In the genomic region with DNA sequence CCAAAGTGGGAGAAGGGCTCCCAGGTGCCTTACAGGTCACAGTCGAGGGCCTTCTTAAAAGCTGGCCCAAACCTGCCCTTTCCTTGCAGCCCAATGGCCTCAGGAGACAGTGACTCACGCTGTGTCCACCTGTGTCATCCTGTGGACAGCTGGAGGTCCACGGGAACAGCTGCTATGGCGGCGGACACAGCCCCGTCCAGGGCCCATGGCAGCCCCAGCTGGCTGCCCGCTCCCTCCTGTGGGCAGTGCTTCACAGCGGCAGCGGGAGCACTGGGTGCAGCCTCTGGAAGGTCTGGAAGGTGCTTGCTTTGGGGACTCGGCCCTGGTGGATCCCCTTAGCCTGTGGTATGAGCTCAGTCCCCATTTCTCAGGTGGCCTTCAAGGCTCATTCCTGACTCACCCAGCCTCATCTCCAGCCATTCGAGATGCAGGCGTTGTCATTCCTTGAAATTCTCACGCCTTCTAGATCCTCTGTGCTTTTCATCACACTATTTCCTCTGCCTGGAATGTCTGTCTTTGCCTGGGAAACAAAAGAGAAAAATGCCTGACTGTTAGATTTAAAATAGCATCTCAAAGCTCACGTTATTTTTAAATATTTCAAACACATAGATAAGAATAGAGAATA, we compare ENCODE assay signal across 29 cellular contexts.
A peak's percentile ranks its signal among the peaks of the same experiment; 100 is the strongest.
DNase-seq lines count a peak whose midpoint lies in the region; ATAC-seq and TF ChIP-seq lines count a peak whose summit lies in the region.
"Had no signal": no experiment of that assay in that cellular context is flagged by ENCODE, and none has a peak within 500 bp of the region (broad histone marks: within the 10 kb centered on the region; RNA-seq: fewer than 3 reads in every experiment).

No MANE protein-coding gene starts in this region.

- no peak overlapping the region for H4K8ac ChIP-seq in mesendoderm (ENCODE audit: low read depth, low read length)

- no peak overlapping the region for H3K4ac ChIP-seq in mesendoderm (ENCODE audit: low read depth, low read length)

- no peaks in the 10 kb centered on the region for H3K9me3 Mint-ChIP-seq in chondrocyte (ENCODE audit: low read depth)

- no peak overlapping the region for H3K56ac ChIP-seq in mesendoderm (ENCODE audit: low read length)

- peaks cover 2% of the 10 kb centered on the region for H3K36me3 Mint-ChIP-seq in chondrocyte (ENCODE audit: low read depth)
- H3K36me3 Mint-ChIP-seq: CD4-positive, CD25-positive, alpha-beta regulatory T cell had no signal

- TF ChIP-seq CTCF in chondrocyte (IDR thresholded peaks at IDR 0.05) (no peak), upper lobe of left lung (IDR thresholded peaks at IDR 0.05) (no peak), ovary (IDR thresholded peaks at IDR 0.05) (no peak), foreskin fibroblast (IDR thresholded peaks at IDR 0.05; ENCODE audit: low read depth, low read length) (no peak)

- no peak overlapping the region for H2AK5ac ChIP-seq in mesendoderm (ENCODE audit: low read length)

- intact Hi-C loops in ovary (cut with DNase I) = no loop called here

- H2BK15ac ChIP-seq in mesendoderm (replicated peaks; ENCODE audit: low read depth) = no peak overlapping the region

- H3K27ac ChIP-seq in mesendoderm (ENCODE audit: low read depth, low read length) = no peak overlapping the region
- no peak overlapping the region for H3K27ac ChIP-seq in upper lobe of left lung
- H3K27ac ChIP-seq in ovary = no peak overlapping the region
- H3K27ac ChIP-seq: BLaER1, KMS-11, SJSA1 had no signal

- no peaks in the 10 kb centered on the region for H3K4me1 ChIP-seq in mesendoderm (ENCODE audit: control insufficient read depth, low read depth, low read length)
- no peaks in the 10 kb centered on the region for H3K4me1 ChIP-seq in upper lobe of left lung
- H3K4me1 ChIP-seq in ovary (ENCODE audit: insufficient read depth) = no peaks in the 10 kb centered on the region

- ATAC-seq in upper lobe of left lung (ENCODE audit: low FRiP score in 2 of 2) = peak; percentile 8 to 13
- ATAC-seq: GM12878, PC-3, Right ventricle myocardium inferior had no signal

- WGBS in mesendoderm (ENCODE audit: extremely low coverage, insufficient coverage, low lambda C conversion rate) = no CpG with 5 or more reads among the region's 14 CpGs
- 89 to 95% methylated on average over 9 to 14 of the region's 14 CpGs for WGBS in upper lobe of left lung, 2 donors
- WGBS in ovary, 3 donors = 83 to 87% (median 85%) methylated on average over 14 of the region's 14 CpGs

- no peaks in the 10 kb centered on the region for H3K79me1 ChIP-seq in mesendoderm (ENCODE audit: low read length)

- H3K36me3 ChIP-seq in mesendoderm (ENCODE audit: control insufficient read depth, insufficient read depth, low read length) (no peaks in the 10 kb centered on the region), upper lobe of left lung (no peaks in the 10 kb centered on the region), ovary (no peaks in the 10 kb centered on the region)
- H3K36me3 ChIP-seq: BLaER1, SJSA1 had no signal

- no peak overlapping the region for H3K4me2 ChIP-seq in mesendoderm (ENCODE audit: low read length)
- H3K4me2 ChIP-seq: BLaER1, KMS-11 had no signal

- H3K23ac ChIP-seq in mesendoderm (ENCODE audit: low read length) = no peak overlapping the region

- H3K27ac Mint-ChIP-seq in chondrocyte (ENCODE audit: unreplicated experiment) = peak overlapping the region; percentile 87

- H3K4me1 Mint-ChIP-seq in chondrocyte (ENCODE audit: low read depth) = peaks cover 15% of the 10 kb centered on the region
- H3K4me1 Mint-ChIP-seq: CD4-positive, CD25-positive, alpha-beta regulatory T cell had no signal

- H3K79me2 ChIP-seq in mesendoderm (ENCODE audit: control insufficient read depth, insufficient read depth, low read length) = no peaks in the 10 kb centered on the region

- H3K4me3 ChIP-seq in mesendoderm (ENCODE audit: low read length) (no peak overlapping the region), upper lobe of left lung (no peak overlapping the region), ovary (no peak overlapping the region), foreskin fibroblast (ENCODE audit: low read depth in 1 of 2, low read length in 2 of 2) (no peak overlapping the region)
- H3K4me3 ChIP-seq: BLaER1, GM12878, SJSA1 had no signal

- TF ChIP-seq EP300 in upper lobe of left lung (IDR thresholded peaks at IDR 0.05) (no peak), ovary (IDR thresholded peaks at IDR 0.05) (no peak)

- DNase-seq in activated CD8-positive, alpha-beta memory T cell treated with anti-CD3 and anti-CD28 coated beads, Interleukin-2, amount 50 U/mL, for 48 hours = peak; percentile 25
- DNase-seq in activated CD8-positive, alpha-beta memory T cell treated with anti-CD3 and anti-CD28 coated beads for 24 hours = no peak
- DNase-seq in chondrocyte (ENCODE audit: low spot score) (no peak), mesendoderm (peak; percentile 64), upper lobe of left lung (peak in 1 of 2 donors; percentile 58), OCI-M1 (lab: John Stamatoyannopoulos, UW) (no peak), ovary (no peak), foreskin fibroblast (no peak)
- DNase-seq: CD4-positive, CD25-positive, alpha-beta regulatory T cell; DMS79; EL; GDM1; GOT3; HCEC 1CT; IMR-90; NCI-H1048; NCI-H1417; NCI-H187; NCI-H2081 treated with DMSO at 0.1 percent for 48 hours; NCI-H2171 treated with DMSO at 0.1 percent for 48 hours; NCI-H345; NCI-H510A treated with DMSO at 0.1 percent for 48 hours; NCI-H774; PC-3 had no signal

- H3K27me3 Mint-ChIP-seq in chondrocyte (ENCODE audit: low read depth) = no peaks in the 10 kb centered on the region
- H3K27me3 Mint-ChIP-seq: CD4-positive, CD25-positive, alpha-beta regulatory T cell had no signal

- TF ChIP-seq POLR2A in upper lobe of left lung (IDR thresholded peaks at IDR 0.05) (no peak), ovary (IDR thresholded peaks at IDR 0.05) (no peak)

- no peak overlapping the region for H4K5ac ChIP-seq in mesendoderm (ENCODE audit: low read length)

- H3K4me3 Mint-ChIP-seq in chondrocyte (ENCODE audit: unreplicated experiment) = no peak overlapping the region
- H3K4me3 Mint-ChIP-seq: CD4-positive, CD25-positive, alpha-beta regulatory T cell had no signal

- H2BK5ac ChIP-seq in mesendoderm (ENCODE audit: low read length) = no peak overlapping the region

- no peaks in the 10 kb centered on the region for H3K27me3 ChIP-seq in mesendoderm (ENCODE audit: insufficient read depth, low read length, poor library complexity)
- no peaks in the 10 kb centered on the region for H3K27me3 ChIP-seq in upper lobe of left lung
- H3K27me3 ChIP-seq in ovary = no peaks in the 10 kb centered on the region
- H3K27me3 ChIP-seq: BLaER1, SJSA1 had no signal

- no peak overlapping the region for H3K18ac ChIP-seq in mesendoderm (ENCODE audit: low read length)

- no peak overlapping the region for H3K9ac ChIP-seq in mesendoderm (ENCODE audit: low read length)
- H3K9ac ChIP-seq: BLaER1, KMS-11 had no signal

- H2BK120ac ChIP-seq in mesendoderm (ENCODE audit: low read depth, low read length) = no peak overlapping the region

- H3K9me3 ChIP-seq in upper lobe of left lung = no peaks in the 10 kb centered on the region
- H3K9me3 ChIP-seq in ovary = no peaks in the 10 kb centered on the region
- H3K9me3 ChIP-seq: BLaER1, SJSA1 had no signal

Comparison
In these comparisons a context has a peak if more than half of its experiments do, and no peak if none do; other contexts are left out.
1. DNase-seq: peak in activated CD8-positive, alpha-beta memory T cell treated with anti-CD3 and anti-CD28 coated beads, Interleukin-2, amount 50 U/mL, for 48 hours (single experiment) and mesendoderm (single experiment); none in activated CD8-positive, alpha-beta memory T cell treated with anti-CD3 and anti-CD28 coated beads for 24 hours (single experiment), chondrocyte (single experiment), OCI-M1 (single experiment), ovary (0 of 5) and foreskin fibroblast (0 of 2).